Comparison of ENCODE assay signal across 1 cellular context in genomic region chr20:46703435-46703834, GRCh38.
TF ChIP-seq lines count a peak whose summit lies in the region.

No MANE protein-coding gene starts in this region.

TF ChIP-seq in HepG2, 621 proteins besides CTCF, POLR2A, EP300 and RAD21 (continued from another document and continues in another):
- TF ChIP-seq PRDM10 (CRISPR knock-in tag; IDR thresholded peaks at IDR 0.05; ENCODE audit: low read depth) (no peak), TGIF2 (CRISPR knock-in tag; IDR thresholded peaks at IDR 0.05) (no peak), FOXP1 (IDR thresholded peaks at IDR 0.05) (no peak), FOXP1 (CRISPR knock-in tag; IDR thresholded peaks at IDR 0.05) (no peak), MIER3 (CRISPR knock-in tag; IDR thresholded peaks at IDR 0.05; ENCODE audit: borderline replicate concordance) (no peak), ZBTB1 (CRISPR knock-in tag; IDR thresholded peaks at IDR 0.05; ENCODE audit: borderline replicate concordance) (no peak), SNRNP70 (IDR thresholded peaks at IDR 0.05; ENCODE audit: low read depth, low read length) (no peak), E2F1 (CRISPR knock-in tag; IDR thresholded peaks at IDR 0.05) (no peak), REPIN1 (CRISPR knock-in tag; IDR thresholded peaks at IDR 0.05; ENCODE audit: borderline replicate concordance, low read depth) (no peak), SIN3A (IDR thresholded peaks at IDR 0.05; ENCODE audit: borderline replicate concordance, low read depth, low read length) (no peak), ZNF513 (CRISPR knock-in tag; conservative IDR thresholded peaks at IDR 0.05) (no peak), PCBP1 (IDR thresholded peaks at IDR 0.05; ENCODE audit: borderline replicate concordance, low read depth, low read length) (no peak), HMGA1 (CRISPR knock-in tag; conservative IDR thresholded peaks at IDR 0.05) (no peak), SMC3 (IDR thresholded peaks at IDR 0.05; ENCODE audit: low read length) (no peak), ZMAT3 (CRISPR knock-in tag; conservative IDR thresholded peaks at IDR 0.05) (no peak), MIXL1 (CRISPR knock-in tag; IDR thresholded peaks at IDR 0.05) (peak; percentile 67; the same call in 1 of the 2 replicates), HES4 (CRISPR knock-in tag; IDR thresholded peaks at IDR 0.05; ENCODE audit: borderline replicate concordance) (no peak), ZMAT5 (CRISPR knock-in tag; IDR thresholded peaks at IDR 0.05; ENCODE audit: borderline replicate concordance, low read depth) (no peak), ZNF296 (CRISPR knock-in tag; conservative IDR thresholded peaks at IDR 0.05) (no peak), RXRA (CRISPR knock-in tag; IDR thresholded peaks at IDR 0.05) (no peak), ZNF7 (CRISPR knock-in tag; IDR thresholded peaks at IDR 0.05) (no peak), ZNF160 (CRISPR knock-in tag; IDR thresholded peaks at IDR 0.05) (no peak), JUN (CRISPR knock-in tag; IDR thresholded peaks at IDR 0.05) (no peak), ZBTB2 (CRISPR knock-in tag; IDR thresholded peaks at IDR 0.05; ENCODE audit: low read depth) (no peak), ZSCAN22 (CRISPR knock-in tag; IDR thresholded peaks at IDR 0.05) (no peak), PAWR (CRISPR knock-in tag; IDR thresholded peaks at IDR 0.05; ENCODE audit: borderline replicate concordance) (no peak), SSRP1 (CRISPR knock-in tag; IDR thresholded peaks at IDR 0.05) (no peak), KLF16 (CRISPR knock-in tag; IDR thresholded peaks at IDR 0.05) (no peak), ATF6 (CRISPR knock-in tag; conservative IDR thresholded peaks at IDR 0.05) (no peak), PHF20 (CRISPR knock-in tag; IDR thresholded peaks at IDR 0.05) (no peak), MED8 (CRISPR knock-in tag; IDR thresholded peaks at IDR 0.05; ENCODE audit: insufficient replicate concordance) (no peak), ZNF205 (CRISPR knock-in tag; IDR thresholded peaks at IDR 0.05) (no peak), ZBTB38 (CRISPR knock-in tag; IDR thresholded peaks at IDR 0.05) (no peak), SP4 (CRISPR knock-in tag; IDR thresholded peaks at IDR 0.05) (no peak), ZNF142 (CRISPR knock-in tag; IDR thresholded peaks at IDR 0.05) (no peak), HMGXB4 (CRISPR knock-in tag; IDR thresholded peaks at IDR 0.05; ENCODE audit: borderline replicate concordance in 1 of 2, low read depth in 1 of 2) (no peak), E2F2 (CRISPR knock-in tag; IDR thresholded peaks at IDR 0.05; ENCODE audit: borderline replicate concordance) (no peak), STAT5B (CRISPR knock-in tag; IDR thresholded peaks at IDR 0.05) (no peak)
